In genomic region chr13:24727731-24728601, GRCh38 we compare ENCODE assay signal across 8 cellular contexts. TPM values are rescaled to one million over a fixed set of nuclear protein-coding genes. Genes with fewer than 3 reads are reported as not detected.
DNase-seq lines count a peak whose midpoint lies in the region; TF ChIP-seq lines count a peak whose summit lies in the region.

No MANE protein-coding gene starts in this region.

- no peak overlapping the region for H3K27ac Mint-ChIP-seq in progenitor cell of endocrine pancreas

- TF ChIP-seq CTCF in LNCaP clone FGC (IDR thresholded peaks at IDR 0.05; ENCODE audit: control insufficient read depth, extremely low read depth, insufficient read depth) (peak; percentile 86), progenitor cell of endocrine pancreas (IDR thresholded peaks at IDR 0.05; ENCODE audit: unreplicated experiment) (peak; percentile 82)

- peaks cover 14% of the 10 kb centered on the region for H3K9me3 Mint-ChIP-seq in progenitor cell of endocrine pancreas (ENCODE audit: low read depth)

- H3K4me3 Mint-ChIP-seq in progenitor cell of endocrine pancreas (ENCODE audit: low read depth): no peak overlapping the region

- H3K27me3 Mint-ChIP-seq in progenitor cell of endocrine pancreas: peaks cover 16% of the 10 kb centered on the region

- no peaks in the 10 kb centered on the region for H3K36me3 Mint-ChIP-seq in progenitor cell of endocrine pancreas (ENCODE audit: insufficient read depth)

- H3K4me3 ChIP-seq in LNCaP clone FGC (ENCODE audit: low read depth, low read length): no peak overlapping the region

- no peaks in the 10 kb centered on the region for H3K4me1 Mint-ChIP-seq in progenitor cell of endocrine pancreas (ENCODE audit: low read depth)

- DNase-seq in GF-D8 (lab: John Stamatoyannopoulos, UW): peak; percentile 54
- DNase-seq in GOT3 (lab: John Stamatoyannopoulos, UW): peak; percentile 9
- peak; percentile 70 for DNase-seq in LNCaP clone FGC (ENCODE audit: low read depth)
- peak; percentile 38 for DNase-seq in SHP77 treated with DMSO at 0.1 percent for 48 hours (lab: John Stamatoyannopoulos, UW)
- peak in 3 of 4 experiments; percentile 19 to 54 (median 27) for DNase-seq in activated naive CD4-positive, alpha-beta T cell (lab: John Stamatoyannopoulos, UW)
- DNase-seq in germinal center (ENCODE audit: low spot score): peak; percentile 81
- no peak for DNase-seq in progenitor cell of endocrine pancreas (ENCODE audit: low spot score, unreplicated experiment)
- DNase-seq in cortex of kidney (lab: John Stamatoyannopoulos, UW): no peak

RNA-seq across cellular contexts. Expression of gene RNF17, which starts 36.0 kb away (rescaled TPM):
- total RNA-seq in progenitor cell of endocrine pancreas: not detected in 2 replicates

RNA-seq across cellular contexts. Expression of gene ATP12A, which starts 47.8 kb away (rescaled TPM):
- total RNA-seq in progenitor cell of endocrine pancreas: 1.9 TPM in 2 replicates

Comparison
In these comparisons a context has a peak if more than half of its experiments do, and no peak if none do; other contexts are left out.
1. DNase-seq: peak in GF-D8 (single experiment), GOT3 (single experiment), LNCaP clone FGC (single experiment), SHP77 treated with DMSO at 0.1 percent for 48 hours (single experiment), activated naive CD4-positive, alpha-beta T cell (3 of 4) and germinal center (single experiment); none in progenitor cell of endocrine pancreas (single experiment) and cortex of kidney (single experiment).